8 cellular contexts compared by ENCODE assay signal in the genomic region with DNA sequence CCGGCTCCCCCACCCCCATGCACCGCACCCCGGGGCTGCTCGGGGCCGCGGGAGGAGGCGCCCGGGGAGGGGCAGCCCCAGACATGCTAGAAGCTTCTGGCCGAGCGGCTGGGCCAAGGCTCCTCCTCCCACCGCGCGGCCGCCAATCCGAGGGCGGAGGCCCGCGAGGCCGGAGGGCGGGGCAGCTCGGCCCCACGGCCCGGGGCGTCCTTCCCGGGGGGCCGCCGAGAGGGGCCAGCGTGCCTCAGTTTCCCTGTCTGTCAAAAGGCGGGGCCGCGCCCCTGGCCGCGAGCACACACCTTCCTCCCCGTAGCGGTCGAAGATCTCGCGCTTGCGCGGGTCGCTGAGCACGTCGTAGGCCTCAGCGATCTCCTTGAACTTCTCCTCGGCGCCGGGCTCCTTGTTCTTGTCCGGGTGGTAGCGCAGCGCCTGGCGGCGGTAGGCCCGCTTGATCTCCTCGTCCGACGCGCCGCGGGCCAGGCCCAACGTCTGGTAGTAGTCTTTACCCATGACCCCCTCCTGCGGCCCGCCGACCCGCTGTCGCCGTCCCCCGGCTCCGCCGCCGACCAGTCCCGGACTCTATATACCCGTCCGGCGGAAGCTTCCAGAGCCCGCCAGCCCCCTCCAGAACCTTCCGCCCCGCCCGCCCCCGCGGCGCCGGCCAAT. TPM values are rescaled to one million over a fixed set of nuclear protein-coding genes. Genes with fewer than 3 reads are reported as not detected.
A peak's percentile ranks its signal among the peaks of the same experiment; 100 is the strongest.
DNase-seq lines count a peak whose midpoint lies in the region; ATAC-seq and TF ChIP-seq lines count a peak whose summit lies in the region.

A gene (minus strand): TSS at position 558 of the 666 bp plus-strand sequence. CDS start 48 bp downstream, at position 510.

- TF ChIP-seq POLR2A in erythroblast (IDR thresholded peaks at IDR 0.05; ENCODE audit: low read length) = peak; percentile 96

- CTCF ChIA-PET in activated CD8-positive, alpha-beta memory T cell treated with anti-CD3 and anti-CD28 coated beads, Interleukin-2, amount 10 ng/mL, durations not matched to agents 7 days and 5 days (lab: Charles Lee) = interaction anchor here (0.7 to 4.5 kb wide), 10 partner anchors 12 to 381 kb away, joined by 3 to 73 read pairs (median 3); a partner anchor contains a TSS

- H3K4me3 ChIP-seq in mucosa of descending colon = peak within 1 kb of the TSS; percentile 88

- intact Hi-C loops in mucosa of descending colon (cut with DNase I, micrococcal nuclease) = no loop called here

- ATAC-seq in GM18519 (IDR thresholded peaks at IDR 0.05; ENCODE audit: low FRiP score, unreplicated experiment) = peak; percentile 38
- ATAC-seq in HG02973 (IDR thresholded peaks at IDR 0.05; ENCODE audit: unreplicated experiment) = peak; percentile 48
- ATAC-seq in activated CD8-positive, alpha-beta memory T cell treated with anti-CD3 and anti-CD28 coated beads, Interleukin-2, amount 10 ng/mL, durations not matched to agents 7 days and 5 days = peak; percentile 69
- ATAC-seq in mucosa of descending colon = peak; percentile 78
- ATAC-seq in stimulated activated naive CD8-positive, alpha-beta T cell treated with anti-CD3 and anti-CD28 coated beads, Interleukin-15, Interleukin-2, amounts not matched to agents 100 U/mL and 50 U/mL, for 24 hours = peak; percentile 64

- no peaks in the 10 kb centered on the region for H3K27me3 Mint-ChIP-seq in activated CD8-positive, alpha-beta memory T cell treated with anti-CD3 and anti-CD28 coated beads, Interleukin-2, amount 10 ng/mL, durations not matched to agents 7 days and 5 days

- H3K4me1 Mint-ChIP-seq in activated CD8-positive, alpha-beta memory T cell treated with anti-CD3 and anti-CD28 coated beads, Interleukin-2, amount 10 ng/mL, durations not matched to agents 7 days and 5 days = peaks cover 65% of the 10 kb centered on the region

- no peaks in the 10 kb centered on the region for H3K9me3 ChIP-seq in mucosa of descending colon

- no peak for TF ChIP-seq CTCF in mucosa of descending colon (IDR thresholded peaks at IDR 0.05)

- peak within 1 kb of the TSS; percentile 93 for H3K27ac Mint-ChIP-seq in activated CD8-positive, alpha-beta memory T cell treated with anti-CD3 and anti-CD28 coated beads, Interleukin-2, amount 10 ng/mL, durations not matched to agents 7 days and 5 days

- no peaks in the 10 kb centered on the region for H3K9me3 Mint-ChIP-seq in activated CD8-positive, alpha-beta memory T cell treated with anti-CD3 and anti-CD28 coated beads, Interleukin-2, amount 10 ng/mL, durations not matched to agents 7 days and 5 days (ENCODE audit: low read depth)

- DNase-seq in AG08396 (ENCODE audit: low spot score) = peak; percentile 93
- DNase-seq in NCI-H345 treated with DMSO at 0.1 percent for 48 hours (lab: John Stamatoyannopoulos, UW; ENCODE audit: unreplicated experiment) = peak; percentile 21
- DNase-seq in activated CD8-positive, alpha-beta memory T cell treated with anti-CD3 and anti-CD28 coated beads, Interleukin-2, amount 10 ng/mL, durations not matched to agents 7 days and 5 days = peak; percentile 82
- DNase-seq in erythroblast (lab: John Stamatoyannopoulos, UW) = peak; percentile 91 to 93
- peak; percentile 86 to 92 (median 91) for DNase-seq in mucosa of descending colon
- DNase-seq in stimulated activated naive CD8-positive, alpha-beta T cell treated with anti-CD3 and anti-CD28 coated beads, Interleukin-15, Interleukin-2, amounts not matched to agents 100 U/mL and 50 U/mL, for 24 hours = peak; percentile 78

- H3K36me3 ChIP-seq in mucosa of descending colon (ENCODE audit: low read depth) = peaks cover 6% of the 10 kb centered on the region

- peaks cover 34% of the 10 kb centered on the region for H3K4me1 ChIP-seq in mucosa of descending colon (ENCODE audit: low read depth)

- peak within 1 kb of the TSS; percentile 83 for H3K4me3 Mint-ChIP-seq in activated CD8-positive, alpha-beta memory T cell treated with anti-CD3 and anti-CD28 coated beads, Interleukin-2, amount 10 ng/mL, durations not matched to agents 7 days and 5 days

- H3K36me3 Mint-ChIP-seq in activated CD8-positive, alpha-beta memory T cell treated with anti-CD3 and anti-CD28 coated beads, Interleukin-2, amount 10 ng/mL, durations not matched to agents 7 days and 5 days = peaks cover 34% of the 10 kb centered on the region

RNA-seq across cellular contexts. Expression of the gene that starts here (rescaled TPM):
- 100 to 1,000 TPM in 1 of 2 experiments, 10 to 100 TPM in 1; 86.0 to 103 TPM for total RNA-seq in activated CD8-positive, alpha-beta memory T cell treated with anti-CD3 and anti-CD28 coated beads, Interleukin-2, amount 10 ng/mL, durations not matched to agents 7 days and 5 days
- 100 to 1,000 TPM; 104 to 110 (median 107) TPM for total RNA-seq in mucosa of descending colon

Comparison
In these comparisons a context has a peak if more than half of its experiments do, and no peak if none do; other contexts are left out.
1. Peak in every context shown above with its lines: DNase-seq, ATAC-seq and H3K4me3 ChIP-seq.
2. DNase-seq: peak in every context shown above with its lines; median percentile 93 in AG08396; 92 in erythroblast; 91 in mucosa of descending colon; 82 in activated CD8-positive, alpha-beta memory T cell treated with anti-CD3 and anti-CD28 coated beads, Interleukin-2, amount 10 ng/mL, durations not matched to agents 7 days and 5 days; 78 in stimulated activated naive CD8-positive, alpha-beta T cell treated with anti-CD3 and anti-CD28 coated beads, Interleukin-15, Interleukin-2, amounts not matched to agents 100 U/mL and 50 U/mL, for 24 hours; 21 in NCI-H345 treated with DMSO at 0.1 percent for 48 hours.